ENCODE assay signal across 7 cellular contexts in genomic region chr11:8099291-8099899, GRCh38. TPM values are rescaled to one million over a fixed set of nuclear protein-coding genes. Genes with fewer than 3 reads are reported as not detected.
DNase-seq lines count a peak whose midpoint lies in the region; ATAC-seq, FAIRE-seq and TF ChIP-seq lines count a peak whose summit lies in the region.

No MANE protein-coding gene starts in this region.

- no peaks in the 10 kb centered on the region for H4K20me1 ChIP-seq in endothelial cell of umbilical vein (replicated peaks; ENCODE audit: control insufficient read depth, extremely low read depth, insufficient read depth, low read length)

- peak; percentile 48 for ATAC-seq in stimulated activated effector memory CD8-positive, alpha-beta T cell treated with anti-CD3 and anti-CD28 coated beads, Interleukin-12 subunit alpha, Interleukin-12 subunit beta, amount 100 ng/mL, for 72 hours

- peaks cover 23% of the 10 kb centered on the region for H3K4me1 Mint-ChIP-seq in HFFc6 (ENCODE audit: low read depth)
- H3K4me1 Mint-ChIP-seq in stimulated activated effector memory CD8-positive, alpha-beta T cell treated with anti-CD3 and anti-CD28 coated beads, Interleukin-12 subunit alpha, Interleukin-12 subunit beta, amount 100 ng/mL, for 72 hours: no peaks in the 10 kb centered on the region

- dilution Hi-C loops in endothelial cell of umbilical vein (cut with MboI; ENCODE audit: extremely low pct_ligation_motif_present, low sequenced_read_pairs): no loop called here

- TF ChIP-seq CTCF in HFFc6 (IDR thresholded peaks at IDR 0.05): peak; percentile 94
- TF ChIP-seq CTCF in endothelial cell of umbilical vein (IDR thresholded peaks at IDR 0.05; ENCODE audit: extremely low read depth in 1 of 2, insufficient read depth in 1 of 2, low read depth in 1 of 2, low read length in 2 of 2): peak; percentile 68 to 76

- no TSS peak for BruUV-seq in endothelial cell of umbilical vein (replicated peaks; lab: Mats Ljungman, UMichigan)

- H3K9me3 ChIP-seq in endothelial cell of umbilical vein (replicated peaks; ENCODE audit: control insufficient read depth, insufficient read depth, low read length): no peaks in the 10 kb centered on the region

- no peaks in the 10 kb centered on the region for H3K79me2 ChIP-seq in endothelial cell of umbilical vein (ENCODE audit: control insufficient read depth, insufficient read depth, low read length)

- no peaks in the 10 kb centered on the region; the same call in none of the 2 replicates for H3K27me3 Mint-ChIP-seq in HFFc6 (ENCODE audit: insufficient read depth)

- H3K36me3 Mint-ChIP-seq in HFFc6 (ENCODE audit: low read depth): no peaks in the 10 kb centered on the region
- H3K36me3 Mint-ChIP-seq in stimulated activated effector memory CD8-positive, alpha-beta T cell treated with anti-CD3 and anti-CD28 coated beads, Interleukin-12 subunit alpha, Interleukin-12 subunit beta, amount 100 ng/mL, for 72 hours: no peaks in the 10 kb centered on the region

- CTCF ChIA-PET in endothelial cell of umbilical vein (lab: Charles Lee): interaction anchor here (0.6 to 20.3 kb wide), 47 partner anchors 9 to 1287 kb away, joined by 3 to 822 read pairs (median 6); partner anchors contain the start of genes EIF3F, LMO1 and TUB

- no peak overlapping the region for H3K4me2 ChIP-seq in endothelial cell of umbilical vein (ENCODE audit: insufficient read depth, low read length)

- TF ChIP-seq POLR2A in endothelial cell of umbilical vein (IDR thresholded peaks at IDR 0.05; ENCODE audit: low read depth, low read length): no peak

- peak; percentile 88 for FAIRE-seq in endothelial cell of umbilical vein (lab: Jason Lieb, UNC)

- DNase-seq in GM03348 (ENCODE audit: low spot score) (peak; percentile 82), HFFc6 (peak; percentile 74), NCI-H460 (ENCODE audit: extremely low read depth, low read depth) (peak; percentile 63), endothelial cell of umbilical vein (ENCODE audit: low read depth, low spot score) (peak; percentile 87), mucosa of gallbladder (ENCODE audit: low spot score) (peak; percentile 81)
- DNase-seq in activated CD8-positive, alpha-beta memory T cell treated with anti-CD3 and anti-CD28 coated beads for 48 hours (ENCODE audit: low read depth in 2 of 3, low spot score in 2 of 3): peak in 2 of 3 experiments; percentile 12 to 44
- peak; percentile 56 to 87 for DNase-seq in stimulated activated effector memory CD8-positive, alpha-beta T cell treated with anti-CD3 and anti-CD28 coated beads, Interleukin-12 subunit alpha, Interleukin-12 subunit beta, amount 100 ng/mL, for 72 hours (ENCODE audit: low spot score in 2 of 2)

- H3K36me3 ChIP-seq in endothelial cell of umbilical vein (ENCODE audit: control insufficient read depth in 2 of 2, extremely low read depth in 1 of 2, insufficient read depth in 2 of 2, low read length in 2 of 2): no peaks in the 10 kb centered on the region

- H3K4me3 Mint-ChIP-seq in HFFc6: no peak overlapping the region
- no peak overlapping the region for H3K4me3 Mint-ChIP-seq in stimulated activated effector memory CD8-positive, alpha-beta T cell treated with anti-CD3 and anti-CD28 coated beads, Interleukin-12 subunit alpha, Interleukin-12 subunit beta, amount 100 ng/mL, for 72 hours

- no peak overlapping the region for H2AFZ ChIP-seq in endothelial cell of umbilical vein (ENCODE audit: low read depth, low read length)

- no peaks in the 10 kb centered on the region for H3K9me1 ChIP-seq in endothelial cell of umbilical vein (replicated peaks; ENCODE audit: control insufficient read depth, extremely low read depth, insufficient read depth, low read length)

- no peak overlapping the region for H3K27ac ChIP-seq in endothelial cell of umbilical vein (ENCODE audit: insufficient read depth, low read depth, low read length)

- no peaks in the 10 kb centered on the region for H3K4me1 ChIP-seq in endothelial cell of umbilical vein (ENCODE audit: control insufficient read depth, extremely low read depth, insufficient read depth, low read length)

- intact Hi-C loops in endothelial cell of umbilical vein (cut with micrococcal nuclease): loop anchor here (1.0 to 10.0 kb wide), 4 partner anchors 66 to 405 kb away; no protein-coding TSS in a partner anchor

- H3K27ac Mint-ChIP-seq in HFFc6: peak overlapping the region; percentile 75
- no peak overlapping the region for H3K27ac Mint-ChIP-seq in stimulated activated effector memory CD8-positive, alpha-beta T cell treated with anti-CD3 and anti-CD28 coated beads, Interleukin-12 subunit alpha, Interleukin-12 subunit beta, amount 100 ng/mL, for 72 hours

- no peaks in the 10 kb centered on the region for H3K9me3 Mint-ChIP-seq in HFFc6
- no peaks in the 10 kb centered on the region for H3K9me3 Mint-ChIP-seq in stimulated activated effector memory CD8-positive, alpha-beta T cell treated with anti-CD3 and anti-CD28 coated beads, Interleukin-12 subunit alpha, Interleukin-12 subunit beta, amount 100 ng/mL, for 72 hours

- H3K9ac ChIP-seq in endothelial cell of umbilical vein (replicated peaks; ENCODE audit: extremely low read depth, insufficient read depth, low read length): no peak overlapping the region

- no peak overlapping the region for H3K4me3 ChIP-seq in endothelial cell of umbilical vein (replicated peaks in 1 of 3; ENCODE audit: insufficient read depth in 1 of 3, low read depth in 1 of 3, low read length in 3 of 3)

- H3K27me3 ChIP-seq in endothelial cell of umbilical vein (ENCODE audit: control insufficient read depth in 2 of 2, insufficient read depth in 2 of 2, low read length in 2 of 2): no peaks in the 10 kb centered on the region

- POLR2A ChIA-PET in endothelial cell of umbilical vein (lab: Charles Lee): interaction anchor here (1.1 kb wide), 1 partner anchor 93 kb away, joined by 7 read pairs; no protein-coding TSS in a partner anchor

TF ChIP-seq in endothelial cell of umbilical vein, 7 proteins besides CTCF, POLR2A, EP300 and RAD21:
- TF ChIP-seq FOS (IDR thresholded peaks at IDR 0.05; ENCODE audit: borderline replicate concordance, insufficient read depth, low read length): no peak

RNA-seq across cellular contexts. Expression of gene TUB, which starts 18.4 kb away (rescaled TPM):
- 10 to 100 TPM in 1 of 6 experiments, 1 to 10 TPM in 5; 1.7 to 10.1 (median 1.8) TPM for total RNA-seq in HFFc6 (2021; fragmentation: NEBNext Ultra II Directional; extraction: Animal tissue kit (Norgen Biotek cat#: 25700))
- total RNA-seq in NCI-H460 (2014; rRNA removed; shearing (Covaris generic)): 5.0 and 5.7 TPM in 2 replicates
- 32.4 and 40.0 TPM in 2 replicates for polyA plus RNA-seq in NCI-H460 (2014; cell fraction: nucleus; rRNA removed)
- total RNA-seq in endothelial cell of umbilical vein: 3.9 and 4.9 TPM in 2 replicates
- 2.3 and 2.5 TPM in 2 replicates for polyA plus RNA-seq in endothelial cell of umbilical vein
- polyA plus RNA-seq in endothelial cell of umbilical vein (2011; cell fraction: cytosol; rRNA removed): 1.8 and 2.2 TPM in 2 replicates
- 7.2 and 8.2 TPM in 2 replicates for polyA plus RNA-seq in endothelial cell of umbilical vein (2011; cell fraction: nucleus; rRNA removed)
- polyA plus RNA-seq in endothelial cell of umbilical vein (2012): 4.6 and 8.0 TPM in 2 replicates
- 3.3 and 5.3 TPM in 2 replicates for polyA minus RNA-seq in endothelial cell of umbilical vein
- polyA minus RNA-seq in endothelial cell of umbilical vein (2011; cell fraction: cytosol; rRNA and poly(A)+ RNA removed): not detected
- polyA minus RNA-seq in endothelial cell of umbilical vein (2011; cell fraction: nucleus; rRNA and poly(A)+ RNA removed): 2.2 and 2.3 TPM in 2 replicates
- 11.3 TPM for total RNA-seq in mucosa of gallbladder

Comparison
In these comparisons a context has a peak if more than half of its experiments do, and no peak if none do; other contexts are left out.
1. DNase-seq: peak in every context shown above with its lines; median percentile 87 in endothelial cell of umbilical vein; 82 in GM03348; 81 in mucosa of gallbladder; 74 in HFFc6; 72 in stimulated activated effector memory CD8-positive, alpha-beta T cell treated with anti-CD3 and anti-CD28 coated beads, Interleukin-12 subunit alpha, Interleukin-12 subunit beta, amount 100 ng/mL, for 72 hours; 63 in NCI-H460; 28 in activated CD8-positive, alpha-beta memory T cell treated with anti-CD3 and anti-CD28 coated beads for 48 hours.